13 cellular contexts compared by ENCODE assay signal in the genomic region with DNA sequence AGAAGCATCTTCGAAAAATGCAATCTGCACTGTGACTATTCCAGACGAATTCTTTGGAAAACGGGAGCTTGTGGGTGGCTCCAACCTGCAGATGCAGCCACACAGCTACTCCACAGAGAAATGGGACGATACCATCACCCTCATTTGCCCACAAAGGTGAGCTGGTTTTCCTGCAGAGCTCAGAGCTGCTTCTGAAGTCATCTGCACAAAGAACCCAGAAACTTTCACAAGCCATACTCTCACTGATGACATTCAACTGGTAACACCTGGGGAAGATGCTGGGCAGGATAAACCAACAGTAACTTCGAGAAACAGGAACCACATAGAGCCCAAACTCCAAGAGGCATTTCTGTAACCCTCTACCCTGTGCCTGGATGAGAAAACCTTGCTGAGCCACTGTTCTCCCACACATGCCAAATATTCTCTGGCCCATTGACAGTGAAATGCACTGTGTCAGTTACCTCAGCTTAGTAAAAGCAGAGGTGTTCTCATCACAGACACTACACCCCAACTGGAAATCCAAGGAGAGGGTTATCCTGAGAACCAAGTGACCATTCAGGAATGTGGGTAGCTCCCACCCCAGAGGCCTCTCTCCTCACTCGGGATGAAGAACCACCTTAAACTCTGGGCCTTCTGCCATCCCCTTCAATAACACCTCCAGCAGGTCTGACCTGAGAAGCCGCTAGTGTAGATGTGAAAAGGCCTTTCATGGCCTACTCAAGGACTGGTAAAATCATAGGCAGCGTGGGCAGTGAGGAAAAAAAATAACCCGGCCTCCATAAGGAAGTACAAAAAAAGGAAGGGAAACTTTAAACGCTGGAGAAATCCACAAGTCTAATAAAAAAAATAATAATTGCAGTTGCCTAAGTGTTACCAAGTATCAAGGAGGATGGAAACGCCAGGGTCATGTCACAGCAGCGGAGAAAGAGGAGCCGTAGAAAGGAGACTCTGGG. TPM values are rescaled to one million over a fixed set of nuclear protein-coding genes. Genes with fewer than 3 reads are reported as not detected.
A peak's percentile ranks its signal among the peaks of the same experiment; 100 is the strongest.
DNase-seq lines count a peak whose midpoint lies in the region; TF ChIP-seq lines count a peak whose summit lies in the region.
"Had no signal": no experiment of that assay in that cellular context is flagged by ENCODE, and none has a peak within 500 bp of the region (broad histone marks: within the 10 kb centered on the region; RNA-seq: fewer than 3 reads in every experiment).

No MANE protein-coding gene starts in this region.

- H3K27me3 ChIP-seq in osteoblast (ENCODE audit: insufficient read depth, low read length) (no peaks in the 10 kb centered on the region), esophagus muscularis mucosa (no peaks in the 10 kb centered on the region)
- H3K27me3 ChIP-seq: BLaER1, right lobe of liver had no signal

- no peak overlapping the region for H2AFZ ChIP-seq in osteoblast (ENCODE audit: low read length)

- peaks cover 8% of the 10 kb centered on the region for H3K4me1 Mint-ChIP-seq in dendritic cell treated with granulocyte-macrophage colony-stimulating factor and Interleukin-4, amounts not matched to agents 40 ng/mL and 50 ng/mL, for 4 days (ENCODE audit: low read depth)

- no peak overlapping the region for H3K4me2 ChIP-seq in osteoblast (ENCODE audit: insufficient read depth, low read length)
- H3K4me2 ChIP-seq: BLaER1 had no signal

- peak; percentile 88 for DNase-seq in CD1c-positive myeloid dendritic cell (ENCODE audit: extremely low spot score)
- peak; percentile 79 for DNase-seq in Jurkat, Clone E6-1 (ENCODE audit: low read depth, low spot score)
- DNase-seq in osteoblast (ENCODE audit: insufficient read length, low spot score, missing footprints), result no peak
- no peak for DNase-seq in esophagus muscularis mucosa (ENCODE audit: extremely low spot score)
- DNase-seq in hepatic stellate cell (ENCODE audit: low spot score), result no peak
- no peak for DNase-seq in Ammon's horn (ENCODE audit: low spot score)
- DNase-seq: activated gamma-delta T cell; effector CD4-positive, alpha-beta T cell had no signal

- TF ChIP-seq CTCF in osteoblast (IDR thresholded peaks at IDR 0.05; ENCODE audit: extremely low read depth, low read depth, low read length), result no peak
- no peak for TF ChIP-seq CTCF in esophagus muscularis mucosa (IDR thresholded peaks at IDR 0.05)

- H3K4me1 ChIP-seq in osteoblast (ENCODE audit: insufficient read depth, low read length), result peaks cover 55% of the 10 kb centered on the region
- peaks cover 0 to 6% (median 0%) of the 10 kb centered on the region in 4 donors for H3K4me1 ChIP-seq in esophagus muscularis mucosa

- H3K4me3 ChIP-seq in Jurkat, Clone E6-1 (ENCODE audit: low read length), result no peak overlapping the region
- H3K4me3 ChIP-seq in osteoblast (ENCODE audit: insufficient read depth, low read length) (no peak overlapping the region), esophagus muscularis mucosa (no peak overlapping the region)
- H3K4me3 ChIP-seq: BLaER1, right lobe of liver had no signal

- no peaks in the 10 kb centered on the region for H3K36me3 ChIP-seq in osteoblast (ENCODE audit: insufficient read depth, low read length)
- H3K36me3 ChIP-seq in esophagus muscularis mucosa, result no peaks in the 10 kb centered on the region
- H3K36me3 ChIP-seq: BLaER1, right lobe of liver had no signal

- intact Hi-C loops in dendritic cell treated with granulocyte-macrophage colony-stimulating factor and Interleukin-4, amounts not matched to agents 40 ng/mL and 50 ng/mL, for 4 days (cut with micrococcal nuclease), result loop anchor here (2.0 kb wide), 1 partner anchor 42 kb away; no protein-coding TSS in a partner anchor
- intact Hi-C loops in esophagus muscularis mucosa (cut with DNase I), result no loop called here

- no peaks in the 10 kb centered on the region for H3K9me3 ChIP-seq in osteoblast (ENCODE audit: low read depth, low read length)
- no peaks in the 10 kb centered on the region for H3K9me3 ChIP-seq in esophagus muscularis mucosa
- H3K9me3 ChIP-seq: BLaER1, right lobe of liver had no signal

- no peaks in the 10 kb centered on the region for H3K36me3 Mint-ChIP-seq in dendritic cell treated with granulocyte-macrophage colony-stimulating factor and Interleukin-4, amounts not matched to agents 40 ng/mL and 50 ng/mL, for 4 days (ENCODE audit: low read depth)
- H3K36me3 Mint-ChIP-seq: stimulated activated memory B cell treated with anti-CD40 and anti-IgM and Interleukin-4, amounts not matched to agents 10 μg/mL and 1 μg/mL and 100 μg/mL, for 72 hours had no signal

- H3K27me3 Mint-ChIP-seq in dendritic cell treated with granulocyte-macrophage colony-stimulating factor and Interleukin-4, amounts not matched to agents 40 ng/mL and 50 ng/mL, for 4 days, result no peaks in the 10 kb centered on the region
- H3K27me3 Mint-ChIP-seq: stimulated activated memory B cell treated with anti-CD40 and anti-IgM and Interleukin-4, amounts not matched to agents 10 μg/mL and 1 μg/mL and 100 μg/mL, for 72 hours had no signal

- H4K20me1 ChIP-seq in osteoblast (ENCODE audit: insufficient read depth, low read length), result no peaks in the 10 kb centered on the region
- H4K20me1 ChIP-seq: BLaER1 had no signal

- 74% methylated on average over 13 of the region's 13 CpGs for WGBS in esophagus muscularis mucosa

- TF ChIP-seq EP300 in esophagus muscularis mucosa (IDR thresholded peaks at IDR 0.05), result no peak

- peak overlapping the region; percentile 81 for H3K27ac ChIP-seq in osteoblast (ENCODE audit: low read depth, low read length)
- peak overlapping the region in 1 of 4 donors; percentile 43 for H3K27ac ChIP-seq in esophagus muscularis mucosa (replicated peaks in 1 of 4)
- H3K27ac ChIP-seq: BLaER1, right lobe of liver had no signal

- TF ChIP-seq POLR2A in esophagus muscularis mucosa (IDR thresholded peaks at IDR 0.05; ENCODE audit: low read depth), result no peak

- H3K27ac Mint-ChIP-seq in dendritic cell treated with granulocyte-macrophage colony-stimulating factor and Interleukin-4, amounts not matched to agents 40 ng/mL and 50 ng/mL, for 4 days, result no peak overlapping the region
- H3K27ac Mint-ChIP-seq: stimulated activated memory B cell treated with anti-CD40 and anti-IgM and Interleukin-4, amounts not matched to agents 10 μg/mL and 1 μg/mL and 100 μg/mL, for 72 hours had no signal

- H3K4me3 Mint-ChIP-seq in dendritic cell treated with granulocyte-macrophage colony-stimulating factor and Interleukin-4, amounts not matched to agents 40 ng/mL and 50 ng/mL, for 4 days, result peak overlapping the region; percentile 46
- H3K4me3 Mint-ChIP-seq: neural crest cell; stimulated activated memory B cell treated with anti-CD40 and anti-IgM and Interleukin-4, amounts not matched to agents 10 μg/mL and 1 μg/mL and 100 μg/mL, for 72 hours had no signal

- no peaks in the 10 kb centered on the region for H3K9me3 Mint-ChIP-seq in dendritic cell treated with granulocyte-macrophage colony-stimulating factor and Interleukin-4, amounts not matched to agents 40 ng/mL and 50 ng/mL, for 4 days
- H3K9me3 Mint-ChIP-seq: neural crest cell; stimulated activated memory B cell treated with anti-CD40 and anti-IgM and Interleukin-4, amounts not matched to agents 10 μg/mL and 1 μg/mL and 100 μg/mL, for 72 hours had no signal

- H3K79me2 ChIP-seq in osteoblast (ENCODE audit: insufficient read depth, low read length), result no peaks in the 10 kb centered on the region

RNA-seq across cellular contexts. Expression of a gene that starts 56.7 kb away (rescaled TPM):
- polyA plus RNA-seq in Jurkat, Clone E6-1 (2012; ENCODE audit: insufficient read depth, insufficient read length), result 4.9 TPM
- total RNA-seq in osteoblast, result 1.8 and 2.1 TPM in 2 replicates
- total RNA-seq in esophagus muscularis mucosa, result 1 to 10 TPM in 1 of 4 donors, under 1 TPM in 2, not detected in 1; 0.63 to 1.2 (median 0.66) TPM

RNA-seq across cellular contexts. Expression of a gene that starts 56.8 kb away (rescaled TPM):
- 37.1 TPM for polyA plus RNA-seq in Jurkat, Clone E6-1 (2012; ENCODE audit: insufficient read depth, insufficient read length)
- total RNA-seq in osteoblast (17.4 TPM in 2 replicates), esophagus muscularis mucosa (10 to 100 TPM; 17.4 to 22.0 (median 20.8) TPM)

Comparison
In these comparisons a context has a peak if more than half of its experiments do, and no peak if none do; other contexts are left out.
1. DNase-seq: peak in CD1c-positive myeloid dendritic cell (single experiment) and Jurkat, Clone E6-1 (single experiment); none in osteoblast (single experiment), esophagus muscularis mucosa (single experiment), hepatic stellate cell (single experiment) and Ammon's horn (single experiment).